Comparison of ENCODE assay signal across 5 cellular contexts in genomic region chr20:49955830-49956396, GRCh38. TPM values are rescaled to one million over a fixed set of nuclear protein-coding genes. Genes with fewer than 3 reads are reported as not detected.
DNase-seq lines count a peak whose midpoint lies in the region; ATAC-seq, FAIRE-seq and TF ChIP-seq lines count a peak whose summit lies in the region.
"Not testable (repeated sequence)": the region's sequence is repeated elsewhere in the genome, so short reads cannot be mapped to it uniquely, and the experiment has no call there.

No MANE protein-coding gene starts in this region.

- not testable (repeated sequence) for H3K4me2 ChIP-seq in HepG2 (ENCODE audit: low read depth, low read length)

- not testable (repeated sequence) for H3K9ac ChIP-seq in HepG2 (ENCODE audit: insufficient read depth, low read depth, low read length)

- WGBS in HepG2 (ENCODE audit: low lambda C conversion rate) = 96% methylated on average over 12 of the region's 12 CpGs
- WGBS in spleen, 5 donors = 86 to 94% (median 90%) methylated on average over 12 of the region's 12 CpGs

- H3K27ac ChIP-seq in HepG2 (ENCODE audit: extremely low read length, insufficient read depth, low read length); spleen: not testable (repeated sequence)

- not testable (repeated sequence) for H3K4me1 Mint-ChIP-seq in CD14-positive monocyte

- H3K36me3 ChIP-seq in HepG2 (replicated peaks in 1 of 2; ENCODE audit: control insufficient read depth in 1 of 2, insufficient read depth in 2 of 2, low read length in 2 of 2) (peaks cover 26 to 60% of the 10 kb centered on the region in 2 experiments), spleen (peaks cover 6 to 100% (median 75%) of the 10 kb centered on the region in 6 donors)

- H3K27me3 Mint-ChIP-seq in CD14-positive monocyte (ENCODE audit: low read depth in 3 of 3) = not testable (repeated sequence)

- H4K20me1 ChIP-seq in HepG2 (ENCODE audit: insufficient read depth, low read length) = not testable (repeated sequence)

- H3K4me1 ChIP-seq in HepG2 (ENCODE audit: insufficient read depth, low read length) (peaks cover 16% of the 10 kb centered on the region), spleen (peaks cover 0 to 11% (median 0%) of the 10 kb centered on the region in 6 donors)

- not testable (repeated sequence) for H3K9me3 Mint-ChIP-seq in CD14-positive monocyte

- not testable (repeated sequence) for H3K27me3 ChIP-seq in HepG2 (ENCODE audit: control insufficient read depth in 1 of 2, insufficient read depth in 2 of 2, low read length in 2 of 2); spleen (replicated peaks in 1 of 7)

- CTCF ChIA-PET in HepG2 (lab: Yijun Ruan, JAX; ENCODE audit: low intra/inter-chr PET ratio, low total read pairs) = not testable (repeated sequence)

- not testable (repeated sequence) for H2AFZ ChIP-seq in HepG2 (ENCODE audit: low read length)

- TF ChIP-seq EP300 in HepG2 (IDR thresholded peaks at IDR 0.05; ENCODE audit: low read depth in 2 of 2, low read length in 2 of 2); HepG2 (CRISPR knock-in tag; IDR thresholded peaks at IDR 0.05; ENCODE audit: borderline replicate concordance): not testable (repeated sequence)

- TF ChIP-seq RAD21 in HepG2 (CRISPR knock-in tag; IDR thresholded peaks at IDR 0.05) = not testable (repeated sequence)

- POLR2A ChIA-PET in HepG2 (lab: Yijun Ruan, JAX) = not testable (repeated sequence)

- in situ Hi-C loops in HepG2 (cut with HindIII; ENCODE audit: extremely low pct_ligation_motif_present, low pct_unique_long_range_greater_than_20kb) = not testable (repeated sequence)

- ATAC-seq in HepG2 = not testable (repeated sequence)

- H3K9me3 ChIP-seq in HepG2 (ENCODE audit: low read length); spleen: not testable (repeated sequence)

- H3K4me3 Mint-ChIP-seq in CD14-positive monocyte = not testable (repeated sequence)

- H3K36me3 Mint-ChIP-seq in CD14-positive monocyte = peaks cover 59 to 83% of the 10 kb centered on the region in 2 donors

- H3K79me2 ChIP-seq in HepG2 (ENCODE audit: insufficient read depth, low read length) = not testable (repeated sequence)

- TF ChIP-seq POLR2A in HepG2 (IDR thresholded peaks at IDR 0.05; ENCODE audit: insufficient read depth in 1 of 2, low read depth in 2 of 2, low read length in 2 of 2); spleen (IDR thresholded peaks at IDR 0.05): not testable (repeated sequence)

- H3K27ac Mint-ChIP-seq in CD14-positive monocyte = peak overlapping the region in 4 of 7 donors; percentile 3 to 69 (median 64)

- intact Hi-C loops in CD14-positive monocyte (cut with micrococcal nuclease); HepG2 (cut with micrococcal nuclease; ENCODE audit: unreplicated experiment); spleen (cut with DNase I; ENCODE audit: low total_unique reads): not testable (repeated sequence)

- FAIRE-seq in HepG2 (lab: Jason Lieb, UNC) = not testable (repeated sequence)

- H3K4me3 ChIP-seq in HepG2 (replicated peaks in 1 of 3; ENCODE audit: insufficient read depth in 1 of 3, low read depth in 2 of 3, low read length in 3 of 3); spleen: not testable (repeated sequence)

- not testable (repeated sequence) for BruUV-seq in HepG2 (replicated peaks; lab: Mats Ljungman, UMichigan)

- not testable (repeated sequence) for TF ChIP-seq CTCF in CD14-positive monocyte (IDR thresholded peaks at IDR 0.05); HepG2 (CRISPR knock-in tag; IDR thresholded peaks at IDR 0.05); spleen (IDR thresholded peaks at IDR 0.05 in 8 of 11, conservative IDR thresholded peaks at IDR 0.05 in 3 of 11)

- DNase-seq in CD14-positive monocyte (ENCODE audit: low spot score); HepG2 (ENCODE audit: low spot score): not testable (repeated sequence)
- DNase-seq in amniotic epithelial cell (ENCODE audit: low read depth) (peak; percentile 52), fibroblast of gingiva (ENCODE audit: low read depth) (peak; percentile 20), spleen (peak; percentile 7)

RNA-seq across cellular contexts. Expression of gene RNF114, which starts 19.7 kb away (rescaled TPM):
- polyA plus RNA-seq in CD14-positive monocyte (100 to 1,000 TPM; 146 to 164 TPM), HepG2 (2011; rRNA removed) (120 and 126 TPM in 2 replicates), spleen (10 to 100 TPM; 35.5 to 62.0 (median 37.6) TPM)
- total RNA-seq in HepG2 (2016; rRNA removed; fragmentation: Illumina TruSeq; extraction: Trizol) (119 and 137 TPM in 2 replicates), spleen (100 to 1,000 TPM in 6 of 7 donors, 10 to 100 TPM in 1; 96.5 to 246 (median 113) TPM)
- 20.7 and 21.9 TPM in 2 replicates for total RNA-seq in HepG2 (2016; cell fraction: cytosol; rRNA removed; fragmentation: Illumina TruSeq; extraction: Trizol; ENCODE audit: low read depth)
- total RNA-seq in HepG2 (2016; cell fraction: insoluble cytoplasmic fraction; rRNA removed; fragmentation: Illumina TruSeq; extraction: Trizol) = 117 and 134 TPM in 2 replicates
- 58.2 and 60.7 TPM in 2 replicates for total RNA-seq in HepG2 (2016; cell fraction: membrane; rRNA removed; fragmentation: Illumina TruSeq; extraction: Trizol)
- 54.0 and 64.8 TPM in 2 replicates for total RNA-seq in HepG2 (2016; cell fraction: nucleus; rRNA removed; fragmentation: Illumina TruSeq; extraction: Trizol)
- polyA plus RNA-seq in HepG2 (2011; cell fraction: cytosol; rRNA removed) = 177 and 201 TPM in 2 replicates
- polyA plus RNA-seq in HepG2 (2011; cell fraction: nucleus; rRNA removed) = 108 and 112 TPM in 2 replicates
- 108 and 111 TPM in 2 replicates for polyA plus RNA-seq in HepG2 (2012)
- 27.1 and 29.4 TPM in 2 replicates for polyA plus RNA-seq in HepG2 (2016; cell fraction: cytosol; fragmentation: Illumina TruSeq; extraction: Trizol; ENCODE audit: low read depth)
- 140 and 169 TPM in 2 replicates for polyA plus RNA-seq in HepG2 (2016; cell fraction: insoluble cytoplasmic fraction; fragmentation: Illumina TruSeq; extraction: Trizol; ENCODE audit: low read depth)
- 33.3 and 36.2 TPM in 2 replicates for polyA plus RNA-seq in HepG2 (2016; cell fraction: membrane; fragmentation: Illumina TruSeq; extraction: Trizol; ENCODE audit: low read depth)
- polyA plus RNA-seq in HepG2 (2016; cell fraction: nucleus; fragmentation: Illumina TruSeq; extraction: Trizol; ENCODE audit: insufficient read depth, low read depth) = 104 and 116 TPM in 2 replicates
- polyA minus RNA-seq in HepG2 (2011; rRNA and poly(A)+ RNA removed; ENCODE audit: low replicate concordance) = 71.3 and 124 TPM in 2 replicates
- 93.0 and 100 TPM in 2 replicates for polyA minus RNA-seq in HepG2 (2011; cell fraction: cytosol; rRNA and poly(A)+ RNA removed)
- 73.1 and 76.2 TPM in 2 replicates for polyA minus RNA-seq in HepG2 (2011; cell fraction: nucleus; rRNA and poly(A)+ RNA removed)

RNA-seq across cellular contexts. Expression of gene SNAI1, which starts 26.9 kb away (rescaled TPM):
- polyA plus RNA-seq in CD14-positive monocyte (1 to 10 TPM; 2.4 to 2.6 TPM), HepG2 (2011; rRNA removed) (1.3 and 1.5 TPM in 2 replicates), spleen (1 to 10 TPM; 1.3 to 2.4 (median 1.7) TPM)
- total RNA-seq in HepG2 (2016; rRNA removed; fragmentation: Illumina TruSeq; extraction: Trizol) (1.3 and 1.4 TPM in 2 replicates), spleen (10 to 100 TPM in 2 of 7 donors, 1 to 10 TPM in 5; 2.1 to 10.5 (median 8.3) TPM)
- 0.35 and 0.40 TPM in 2 replicates for total RNA-seq in HepG2 (2016; cell fraction: cytosol; rRNA removed; fragmentation: Illumina TruSeq; extraction: Trizol; ENCODE audit: low read depth)
- total RNA-seq in HepG2 (2016; cell fraction: insoluble cytoplasmic fraction; rRNA removed; fragmentation: Illumina TruSeq; extraction: Trizol) = 1.1 and 1.4 TPM in 2 replicates
- 0.68 and 1.4 TPM in 2 replicates for total RNA-seq in HepG2 (2016; cell fraction: membrane; rRNA removed; fragmentation: Illumina TruSeq; extraction: Trizol)
- total RNA-seq in HepG2 (2016; cell fraction: nucleus; rRNA removed; fragmentation: Illumina TruSeq; extraction: Trizol) = 1.4 and 2.3 TPM in 2 replicates
- polyA plus RNA-seq in HepG2 (2011; cell fraction: cytosol; rRNA removed) = 0.35 and 0.76 TPM in 2 replicates
- 3.0 and 3.7 TPM in 2 replicates for polyA plus RNA-seq in HepG2 (2011; cell fraction: nucleus; rRNA removed)
- polyA plus RNA-seq in HepG2 (2012) = 1.5 and 1.6 TPM in 2 replicates
- polyA plus RNA-seq in HepG2 (2016; cell fraction: cytosol; fragmentation: Illumina TruSeq; extraction: Trizol; ENCODE audit: low read depth) = 0.55 and 0.59 TPM in 2 replicates
- polyA plus RNA-seq in HepG2 (2016; cell fraction: insoluble cytoplasmic fraction; fragmentation: Illumina TruSeq; extraction: Trizol; ENCODE audit: low read depth) = 2.2 and 3.6 TPM in 2 replicates
- polyA plus RNA-seq in HepG2 (2016; cell fraction: membrane; fragmentation: Illumina TruSeq; extraction: Trizol; ENCODE audit: low read depth) = 0.93 and 1.2 TPM in 2 replicates
- polyA plus RNA-seq in HepG2 (2016; cell fraction: nucleus; fragmentation: Illumina TruSeq; extraction: Trizol; ENCODE audit: insufficient read depth, low read depth) = 3.5 and 4.2 TPM in 2 replicates
- polyA minus RNA-seq in HepG2 (2011; rRNA and poly(A)+ RNA removed; ENCODE audit: low replicate concordance) = 1.4 and 7.4 TPM in 2 replicates
- polyA minus RNA-seq in HepG2 (2011; cell fraction: cytosol; rRNA and poly(A)+ RNA removed) = 0.40 and 0.79 TPM in 2 replicates
- 0.77 and 1.6 TPM in 2 replicates for polyA minus RNA-seq in HepG2 (2011; cell fraction: nucleus; rRNA and poly(A)+ RNA removed)

RNA-seq across cellular contexts. Expression of gene SPATA2, which starts 40.6 kb away (rescaled TPM):
- polyA plus RNA-seq in CD14-positive monocyte (1 to 10 TPM; 1.9 to 3.9 TPM), HepG2 (2011; rRNA removed) (8.7 and 9.5 TPM in 2 replicates), spleen (1 to 10 TPM; 2.9 to 8.0 (median 4.1) TPM)
- total RNA-seq in HepG2 (2016; rRNA removed; fragmentation: Illumina TruSeq; extraction: Trizol) (3.2 and 4.3 TPM in 2 replicates), spleen (10 to 100 TPM; 11.2 to 33.2 (median 17.2) TPM)
- 1.9 TPM in 2 replicates for total RNA-seq in HepG2 (2016; cell fraction: cytosol; rRNA removed; fragmentation: Illumina TruSeq; extraction: Trizol; ENCODE audit: low read depth)
- total RNA-seq in HepG2 (2016; cell fraction: insoluble cytoplasmic fraction; rRNA removed; fragmentation: Illumina TruSeq; extraction: Trizol) = 3.3 and 3.4 TPM in 2 replicates
- total RNA-seq in HepG2 (2016; cell fraction: membrane; rRNA removed; fragmentation: Illumina TruSeq; extraction: Trizol) = 5.6 and 6.9 TPM in 2 replicates
- total RNA-seq in HepG2 (2016; cell fraction: nucleus; rRNA removed; fragmentation: Illumina TruSeq; extraction: Trizol) = 3.5 and 4.4 TPM in 2 replicates
- 6.2 and 6.7 TPM in 2 replicates for polyA plus RNA-seq in HepG2 (2011; cell fraction: cytosol; rRNA removed)
- polyA plus RNA-seq in HepG2 (2011; cell fraction: nucleus; rRNA removed) = 9.5 and 9.7 TPM in 2 replicates
- 7.5 and 8.6 TPM in 2 replicates for polyA plus RNA-seq in HepG2 (2012)
- 2.9 and 3.5 TPM in 2 replicates for polyA plus RNA-seq in HepG2 (2016; cell fraction: cytosol; fragmentation: Illumina TruSeq; extraction: Trizol; ENCODE audit: low read depth)
- polyA plus RNA-seq in HepG2 (2016; cell fraction: insoluble cytoplasmic fraction; fragmentation: Illumina TruSeq; extraction: Trizol; ENCODE audit: low read depth) = 8.7 and 11.5 TPM in 2 replicates
- polyA plus RNA-seq in HepG2 (2016; cell fraction: membrane; fragmentation: Illumina TruSeq; extraction: Trizol; ENCODE audit: low read depth) = 9.3 and 9.7 TPM in 2 replicates
- 11.3 and 13.5 TPM in 2 replicates for polyA plus RNA-seq in HepG2 (2016; cell fraction: nucleus; fragmentation: Illumina TruSeq; extraction: Trizol; ENCODE audit: insufficient read depth, low read depth)
- 11.4 and 11.8 TPM in 2 replicates for polyA minus RNA-seq in HepG2 (2011; rRNA and poly(A)+ RNA removed; ENCODE audit: low replicate concordance)
- polyA minus RNA-seq in HepG2 (2011; cell fraction: cytosol; rRNA and poly(A)+ RNA removed) = 6.0 and 6.9 TPM in 2 replicates
- 5.5 and 6.7 TPM in 2 replicates for polyA minus RNA-seq in HepG2 (2011; cell fraction: nucleus; rRNA and poly(A)+ RNA removed)
